ENCODE assay signal across 2 cellular contexts in the genomic region with DNA sequence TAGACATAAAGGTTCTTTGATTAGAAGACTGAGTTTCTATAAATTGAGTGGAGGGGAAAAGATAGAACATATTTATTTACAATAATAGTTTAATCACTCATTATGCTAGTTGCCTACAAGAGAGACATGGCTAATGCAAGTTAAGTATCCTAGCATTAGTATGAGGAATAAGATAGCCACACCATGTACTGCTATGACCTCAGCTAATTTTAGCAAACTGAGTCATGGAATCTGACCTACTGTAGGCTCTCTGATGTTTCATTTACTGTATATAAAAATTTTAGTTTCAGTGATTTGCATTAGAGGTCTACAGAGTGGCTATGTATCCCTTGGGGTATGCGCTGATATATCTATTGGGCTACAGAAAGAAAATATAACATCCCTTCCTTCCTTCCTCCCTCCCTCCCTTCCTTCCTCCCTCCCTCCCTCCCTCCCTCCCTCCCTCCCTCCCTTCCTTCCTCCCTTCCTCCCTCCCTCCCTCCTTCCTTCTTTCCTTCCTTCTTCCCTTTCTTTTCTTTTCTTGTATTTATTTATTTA.
A peak's percentile ranks its signal among the peaks of the same experiment; 100 is the strongest.
TF ChIP-seq lines count a peak whose summit lies in the region.

No MANE protein-coding gene starts in this region.

TF ChIP-seq in HepG2, 621 proteins besides CTCF, POLR2A, EP300 and RAD21 (continues in another document):
- TF ChIP-seq BORCS8-MEF2B (CRISPR knock-in tag; IDR thresholded peaks at IDR 0.05) (no peak), HNRNPL (IDR thresholded peaks at IDR 0.05; ENCODE audit: low read depth, low read length) (no peak), ZFP36L2 (CRISPR knock-in tag; IDR thresholded peaks at IDR 0.05) (no peak), ZBTB1 (CRISPR knock-in tag; IDR thresholded peaks at IDR 0.05; ENCODE audit: borderline replicate concordance) (no peak), ZNF839 (CRISPR knock-in tag; IDR thresholded peaks at IDR 0.05; ENCODE audit: borderline replicate concordance) (no peak)
- TF ChIP-seq, protein P1, sequence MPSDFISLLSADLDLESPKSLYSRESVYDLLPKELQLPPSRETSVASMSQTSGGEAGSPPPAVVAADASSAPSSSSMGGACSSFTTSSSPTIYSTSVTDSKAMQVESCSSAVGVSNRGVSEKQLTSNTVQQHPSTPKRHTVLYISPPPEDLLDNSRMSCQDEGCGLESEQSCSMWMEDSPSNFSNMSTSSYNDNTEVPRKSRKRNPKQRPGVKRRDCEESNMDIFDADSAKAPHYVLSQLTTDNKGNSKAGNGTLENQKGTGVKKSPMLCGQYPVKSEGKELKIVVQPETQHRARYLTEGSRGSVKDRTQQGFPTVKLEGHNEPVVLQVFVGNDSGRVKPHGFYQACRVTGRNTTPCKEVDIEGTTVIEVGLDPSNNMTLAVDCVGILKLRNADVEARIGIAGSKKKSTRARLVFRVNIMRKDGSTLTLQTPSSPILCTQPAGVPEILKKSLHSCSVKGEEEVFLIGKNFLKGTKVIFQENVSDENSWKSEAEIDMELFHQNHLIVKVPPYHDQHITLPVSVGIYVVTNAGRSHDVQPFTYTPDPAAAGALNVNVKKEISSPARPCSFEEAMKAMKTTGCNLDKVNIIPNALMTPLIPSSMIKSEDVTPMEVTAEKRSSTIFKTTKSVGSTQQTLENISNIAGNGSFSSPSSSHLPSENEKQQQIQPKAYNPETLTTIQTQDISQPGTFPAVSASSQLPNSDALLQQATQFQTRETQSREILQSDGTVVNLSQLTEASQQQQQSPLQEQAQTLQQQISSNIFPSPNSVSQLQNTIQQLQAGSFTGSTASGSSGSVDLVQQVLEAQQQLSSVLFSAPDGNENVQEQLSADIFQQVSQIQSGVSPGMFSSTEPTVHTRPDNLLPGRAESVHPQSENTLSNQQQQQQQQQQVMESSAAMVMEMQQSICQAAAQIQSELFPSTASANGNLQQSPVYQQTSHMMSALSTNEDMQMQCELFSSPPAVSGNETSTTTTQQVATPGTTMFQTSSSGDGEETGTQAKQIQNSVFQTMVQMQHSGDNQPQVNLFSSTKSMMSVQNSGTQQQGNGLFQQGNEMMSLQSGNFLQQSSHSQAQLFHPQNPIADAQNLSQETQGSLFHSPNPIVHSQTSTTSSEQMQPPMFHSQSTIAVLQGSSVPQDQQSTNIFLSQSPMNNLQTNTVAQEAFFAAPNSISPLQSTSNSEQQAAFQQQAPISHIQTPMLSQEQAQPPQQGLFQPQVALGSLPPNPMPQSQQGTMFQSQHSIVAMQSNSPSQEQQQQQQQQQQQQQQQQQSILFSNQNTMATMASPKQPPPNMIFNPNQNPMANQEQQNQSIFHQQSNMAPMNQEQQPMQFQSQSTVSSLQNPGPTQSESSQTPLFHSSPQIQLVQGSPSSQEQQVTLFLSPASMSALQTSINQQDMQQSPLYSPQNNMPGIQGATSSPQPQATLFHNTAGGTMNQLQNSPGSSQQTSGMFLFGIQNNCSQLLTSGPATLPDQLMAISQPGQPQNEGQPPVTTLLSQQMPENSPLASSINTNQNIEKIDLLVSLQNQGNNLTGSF (CRISPR knock-in tag; IDR thresholded peaks at IDR 0.05), result no peak
- TF ChIP-seq, protein P2, sequence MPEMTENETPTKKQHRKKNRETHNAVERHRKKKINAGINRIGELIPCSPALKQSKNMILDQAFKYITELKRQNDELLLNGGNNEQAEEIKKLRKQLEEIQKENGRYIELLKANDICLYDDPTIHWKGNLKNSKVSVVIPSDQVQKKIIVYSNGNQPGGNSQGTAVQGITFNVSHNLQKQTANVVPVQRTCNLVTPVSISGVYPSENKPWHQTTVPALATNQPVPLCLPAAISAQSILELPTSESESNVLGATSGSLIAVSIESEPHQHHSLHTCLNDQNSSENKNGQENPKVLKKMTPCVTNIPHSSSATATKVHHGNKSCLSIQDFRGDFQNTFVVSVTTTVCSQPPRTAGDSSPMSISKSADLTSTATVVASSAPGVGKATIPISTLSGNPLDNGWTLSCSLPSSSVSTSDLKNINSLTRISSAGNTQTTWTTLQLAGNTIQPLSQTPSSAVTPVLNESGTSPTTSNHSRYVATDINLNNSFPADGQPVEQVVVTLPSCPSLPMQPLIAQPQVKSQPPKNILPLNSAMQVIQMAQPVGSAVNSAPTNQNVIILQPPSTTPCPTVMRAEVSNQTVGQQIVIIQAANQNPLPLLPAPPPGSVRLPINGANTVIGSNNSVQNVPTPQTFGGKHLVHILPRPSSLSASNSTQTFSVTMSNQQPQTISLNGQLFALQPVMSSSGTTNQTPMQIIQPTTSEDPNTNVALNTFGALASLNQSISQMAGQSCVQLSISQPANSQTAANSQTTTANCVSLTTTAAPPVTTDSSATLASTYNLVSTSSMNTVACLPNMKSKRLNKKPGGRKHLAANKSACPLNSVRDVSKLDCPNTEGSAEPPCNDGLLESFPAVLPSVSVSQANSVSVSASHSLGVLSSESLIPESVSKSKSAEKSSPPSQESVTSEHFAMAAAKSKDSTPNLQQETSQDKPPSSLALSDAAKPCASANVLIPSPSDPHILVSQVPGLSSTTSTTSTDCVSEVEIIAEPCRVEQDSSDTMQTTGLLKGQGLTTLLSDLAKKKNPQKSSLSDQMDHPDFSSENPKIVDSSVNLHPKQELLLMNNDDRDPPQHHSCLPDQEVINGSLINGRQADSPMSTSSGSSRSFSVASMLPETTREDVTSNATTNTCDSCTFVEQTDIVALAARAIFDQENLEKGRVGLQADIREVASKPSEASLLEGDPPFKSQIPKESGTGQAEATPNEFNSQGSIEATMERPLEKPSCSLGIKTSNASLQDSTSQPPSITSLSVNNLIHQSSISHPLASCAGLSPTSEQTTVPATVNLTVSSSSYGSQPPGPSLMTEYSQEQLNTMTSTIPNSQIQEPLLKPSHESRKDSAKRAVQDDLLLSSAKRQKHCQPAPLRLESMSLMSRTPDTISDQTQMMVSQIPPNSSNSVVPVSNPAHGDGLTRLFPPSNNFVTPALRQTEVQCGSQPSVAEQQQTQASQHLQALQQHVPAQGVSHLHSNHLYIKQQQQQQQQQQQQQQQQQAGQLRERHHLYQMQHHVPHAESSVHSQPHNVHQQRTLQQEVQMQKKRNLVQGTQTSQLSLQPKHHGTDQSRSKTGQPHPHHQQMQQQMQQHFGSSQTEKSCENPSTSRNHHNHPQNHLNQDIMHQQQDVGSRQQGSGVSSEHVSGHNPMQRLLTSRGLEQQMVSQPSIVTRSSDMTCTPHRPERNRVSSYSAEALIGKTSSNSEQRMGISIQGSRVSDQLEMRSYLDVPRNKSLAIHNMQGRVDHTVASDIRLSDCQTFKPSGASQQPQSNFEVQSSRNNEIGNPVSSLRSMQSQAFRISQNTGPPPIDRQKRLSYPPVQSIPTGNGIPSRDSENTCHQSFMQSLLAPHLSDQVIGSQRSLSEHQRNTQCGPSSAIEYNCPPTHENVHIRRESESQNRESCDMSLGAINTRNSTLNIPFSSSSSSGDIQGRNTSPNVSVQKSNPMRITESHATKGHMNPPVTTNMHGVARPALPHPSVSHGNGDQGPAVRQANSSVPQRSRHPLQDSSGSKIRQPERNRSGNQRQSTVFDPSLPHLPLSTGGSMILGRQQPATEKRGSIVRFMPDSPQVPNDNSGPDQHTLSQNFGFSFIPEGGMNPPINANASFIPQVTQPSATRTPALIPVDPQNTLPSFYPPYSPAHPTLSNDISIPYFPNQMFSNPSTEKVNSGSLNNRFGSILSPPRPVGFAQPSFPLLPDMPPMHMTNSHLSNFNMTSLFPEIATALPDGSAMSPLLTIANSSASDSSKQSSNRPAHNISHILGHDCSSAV (CRISPR knock-in tag; IDR thresholded peaks at IDR 0.05; ENCODE audit: borderline replicate concordance), result no peak

TF ChIP-seq in K562, 482 proteins besides CTCF, POLR2A, EP300 and RAD21:
- TF ChIP-seq PCBP2 (IDR thresholded peaks at IDR 0.05; ENCODE audit: low read depth, low read length, poor library complexity, severe bottlenecking), result peak; percentile 85
- TF ChIP-seq ZNF696 (CRISPR knock-in tag; conservative IDR thresholded peaks at IDR 0.05), result no peak
- TF ChIP-seq, protein P3, sequence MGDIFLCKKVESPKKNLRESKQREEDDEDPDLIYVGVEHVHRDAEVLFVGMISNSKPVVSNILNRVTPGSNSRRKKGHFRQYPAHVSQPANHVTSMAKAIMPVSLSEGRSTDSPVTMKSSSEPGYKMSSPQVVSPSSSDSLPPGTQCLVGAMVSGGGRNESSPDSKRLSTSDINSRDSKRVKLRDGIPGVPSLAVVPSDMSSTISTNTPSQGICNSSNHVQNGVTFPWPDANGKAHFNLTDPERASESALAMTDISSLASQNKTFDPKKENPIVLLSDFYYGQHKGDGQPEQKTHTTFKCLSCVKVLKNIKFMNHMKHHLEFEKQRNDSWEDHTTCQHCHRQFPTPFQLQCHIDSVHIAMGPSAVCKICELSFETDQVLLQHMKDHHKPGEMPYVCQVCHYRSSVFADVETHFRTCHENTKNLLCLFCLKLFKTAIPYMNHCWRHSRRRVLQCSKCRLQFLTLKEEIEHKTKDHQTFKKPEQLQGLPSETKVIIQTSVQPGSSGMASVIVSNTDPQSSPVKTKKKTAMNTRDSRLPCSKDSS (IDR thresholded peaks at IDR 0.05; ENCODE audit: low read depth, partially characterized antibody), result no peak
- no peak for TF ChIP-seq JUNB (CRISPR knock-in tag; conservative IDR thresholded peaks at IDR 0.05)
TF ChIP-seq in K562: peak in this region for 1.
